Comparison of ENCODE assay signal across 8 cellular contexts in genomic region chr1:81801032-81801833, GRCh38. TPM values are rescaled to one million over a fixed set of nuclear protein-coding genes. Genes with fewer than 3 reads are reported as not detected.
DNase-seq lines count a peak whose midpoint lies in the region; ATAC-seq lines count a peak whose summit lies in the region.

No MANE protein-coding gene starts in this region.

- no peaks in the 10 kb centered on the region for H3K4me1 ChIP-seq in rectal smooth muscle tissue (ENCODE audit: control insufficient read depth, insufficient read depth, low read length)

- no peak overlapping the region for H3K9ac ChIP-seq in rectal smooth muscle tissue (ENCODE audit: low read length)

- peak overlapping the region; percentile 83 for H3K27ac ChIP-seq in rectal smooth muscle tissue (ENCODE audit: low read depth, low read length)

- DNase-seq in G401 (ENCODE audit: low spot score): peak; percentile 68
- DNase-seq in NCI-H510A treated with DMSO at 0.1 percent for 48 hours (lab: John Stamatoyannopoulos, UW): peak; percentile 98
- DNase-seq in astrocyte of the hippocampus (ENCODE audit: low read depth, low spot score): peak; percentile 93
- DNase-seq in hippocampal formation (lab: John Stamatoyannopoulos, UW): peak; percentile 7 to 55

- peak; percentile 49 for ATAC-seq in HG03066 (IDR thresholded peaks at IDR 0.05; ENCODE audit: low read depth, unreplicated experiment)
- no peak for ATAC-seq in GM18873 (IDR thresholded peaks at IDR 0.05; ENCODE audit: low FRiP score, unreplicated experiment)
- ATAC-seq in GM18858 (IDR thresholded peaks at IDR 0.05; ENCODE audit: unreplicated experiment): no peak

- peaks cover 7% of the 10 kb centered on the region for H3K27me3 ChIP-seq in rectal smooth muscle tissue (ENCODE audit: control insufficient read depth, insufficient read depth, low read length)

- in situ Hi-C loops in G401 (cut with HindIII; ENCODE audit: low sequenced_read_pairs): no loop called here

- no peaks in the 10 kb centered on the region for H3K36me3 ChIP-seq in rectal smooth muscle tissue (ENCODE audit: control insufficient read depth, insufficient read depth, low read length)

- H3K4me3 ChIP-seq in rectal smooth muscle tissue (ENCODE audit: low read length): peak overlapping the region; percentile 69

RNA-seq across cellular contexts. Expression of gene ADGRL2, which starts 0.5 kb away (rescaled TPM):
- not detected in 2 replicates for total RNA-seq in G401 (2014; rRNA removed; shearing (Covaris generic))

Comparison
In these comparisons a context has a peak if more than half of its experiments do, and no peak if none do; other contexts are left out.
1. DNase-seq: peak in every context shown above with its lines; median percentile 98 in NCI-H510A treated with DMSO at 0.1 percent for 48 hours; 93 in astrocyte of the hippocampus; 68 in G401; 31 in hippocampal formation.